In the genomic region with DNA sequence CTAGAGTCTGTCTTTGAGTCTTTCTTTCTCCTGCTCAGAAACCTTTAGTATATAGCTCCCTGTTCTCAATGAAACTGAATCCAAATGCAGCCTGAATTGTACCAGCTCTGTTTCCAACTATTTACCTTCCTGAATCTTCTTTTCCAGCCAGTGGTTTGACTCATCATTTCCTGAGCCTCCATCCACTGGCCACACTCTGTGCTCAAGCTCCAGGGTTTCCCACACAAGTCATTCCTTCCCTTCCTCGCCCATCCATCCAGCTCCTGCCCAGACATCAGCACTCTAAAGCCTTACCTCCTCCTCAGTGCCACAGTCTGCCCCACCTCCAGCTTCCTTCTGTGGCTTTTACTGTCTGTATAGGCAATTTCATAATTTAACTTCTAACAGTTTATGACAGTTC, we compare ENCODE assay signal across 17 cellular contexts.
DNase-seq lines count a peak whose midpoint lies in the region; ATAC-seq, FAIRE-seq and TF ChIP-seq lines count a peak whose summit lies in the region.
"Had no signal": no experiment of that assay in that cellular context is flagged by ENCODE, and none has a peak within 500 bp of the region (broad histone marks: within the 10 kb centered on the region; RNA-seq: fewer than 3 reads in every experiment).

No MANE protein-coding gene starts in this region.

- H3K27me3 ChIP-seq in endothelial cell of umbilical vein (ENCODE audit: control insufficient read depth in 2 of 2, insufficient read depth in 2 of 2, low read length in 2 of 2) (no peaks in the 10 kb centered on the region), osteoblast (ENCODE audit: insufficient read depth, low read length) (no peaks in the 10 kb centered on the region), gastroesophageal sphincter (no peaks in the 10 kb centered on the region), prostate gland (replicated peaks; ENCODE audit: insufficient read depth) (no peaks in the 10 kb centered on the region)

- H2AFZ ChIP-seq in endothelial cell of umbilical vein (ENCODE audit: low read depth, low read length), result no peak overlapping the region
- H2AFZ ChIP-seq in osteoblast (ENCODE audit: low read length), result no peak overlapping the region

- CTCF ChIA-PET in endothelial cell of umbilical vein (lab: Charles Lee), result interaction anchor here (0.6 to 1.4 kb wide), 10 partner anchors 32 to 1956 kb away, joined by 3 to 6 read pairs (median 4); no protein-coding TSS in a partner anchor

- no peak for ATAC-seq in gastroesophageal sphincter
- no peak for ATAC-seq in HG02610 (IDR thresholded peaks at IDR 0.05; ENCODE audit: unreplicated experiment)
- ATAC-seq: activated T-cell treated with anti-CD3 and anti-CD28 coated beads, Interleukin-2, amount 50 U/mL, for 4 hours had no signal

- no TSS peak for BruUV-seq in endothelial cell of umbilical vein (replicated peaks; lab: Mats Ljungman, UMichigan)

- peak; percentile 77 for DNase-seq in EH (ENCODE audit: low read depth)
- DNase-seq in RPMI7951 (ENCODE audit: low read depth), result peak; percentile 89
- DNase-seq in endothelial cell of umbilical vein (ENCODE audit: low read depth, low spot score), result peak; percentile 90
- peak; percentile 86 for DNase-seq in osteoblast (ENCODE audit: insufficient read length, low spot score, missing footprints)
- DNase-seq in prostate gland (ENCODE audit: low spot score), result no peak
- DNase-seq in NCI-H2107 (lab: John Stamatoyannopoulos, UW), result no peak
- DNase-seq: activated CD4-positive, alpha-beta T cell treated with anti-CD3 and anti-CD28 coated beads, Interleukin-2, amount 10 ng/mL, durations not matched to agents 7 days and 5 days; activated T-cell treated with anti-CD3 and anti-CD28 coated beads, Interleukin-2, amount 50 U/mL, for 4 hours; C1 segment of cervical spinal cord; DND-41; glutamatergic neuron; left cardiac atrium; NCI-H2171 treated with DMSO at 0.1 percent for 48 hours; stimulated activated CD4-positive, alpha-beta T cell treated with anti-CD3 and anti-CD28 coated beads, Interleukin-2, amount 100 ng/mL, for 24 hours; stimulated activated naive B cell treated with anti-CD40 and anti-IgM and Interleukin-4, amounts not matched to agents 10 μg/mL and 1 μg/mL and 100 μg/mL, for 72 hours had no signal

- peak overlapping the region; percentile 72 for H3K27ac ChIP-seq in endothelial cell of umbilical vein (ENCODE audit: insufficient read depth, low read depth, low read length)
- H3K27ac ChIP-seq in osteoblast (ENCODE audit: low read depth, low read length), result peak overlapping the region; percentile 68
- H3K27ac ChIP-seq in gastroesophageal sphincter, result no peak overlapping the region
- H3K27ac ChIP-seq in prostate gland, result no peak overlapping the region

- H3K9ac ChIP-seq in endothelial cell of umbilical vein (replicated peaks; ENCODE audit: extremely low read depth, insufficient read depth, low read length), result peak overlapping the region; percentile 39

- no peak for TF ChIP-seq EP300 in gastroesophageal sphincter (IDR thresholded peaks at IDR 0.05)

- POLR2A ChIA-PET in endothelial cell of umbilical vein (lab: Charles Lee), result no interaction called here

- no peaks in the 10 kb centered on the region for H3K79me2 ChIP-seq in endothelial cell of umbilical vein (ENCODE audit: control insufficient read depth, insufficient read depth, low read length)
- H3K79me2 ChIP-seq in osteoblast (ENCODE audit: insufficient read depth, low read length), result peaks cover 6% of the 10 kb centered on the region

- TF ChIP-seq CTCF in endothelial cell of umbilical vein (IDR thresholded peaks at IDR 0.05; ENCODE audit: extremely low read depth in 1 of 2, insufficient read depth in 1 of 2, low read depth in 1 of 2, low read length in 2 of 2), result no peak
- no peak for TF ChIP-seq CTCF in osteoblast (IDR thresholded peaks at IDR 0.05; ENCODE audit: extremely low read depth, low read depth, low read length)
- TF ChIP-seq CTCF in gastroesophageal sphincter (IDR thresholded peaks at IDR 0.05), result no peak
- TF ChIP-seq CTCF in prostate gland (IDR thresholded peaks at IDR 0.05), result no peak

- FAIRE-seq in endothelial cell of umbilical vein (lab: Jason Lieb, UNC), result peak; percentile 84

- peaks cover 48% of the 10 kb centered on the region for H3K4me1 ChIP-seq in endothelial cell of umbilical vein (ENCODE audit: control insufficient read depth, extremely low read depth, insufficient read depth, low read length)
- peaks cover 20% of the 10 kb centered on the region for H3K4me1 ChIP-seq in osteoblast (ENCODE audit: insufficient read depth, low read length)
- H3K4me1 ChIP-seq in gastroesophageal sphincter, result peaks cover 0 to 36% (median 0%) of the 10 kb centered on the region in 3 donors
- H3K4me1 ChIP-seq in prostate gland (replicated peaks), result no peaks in the 10 kb centered on the region

- dilution Hi-C loops in endothelial cell of umbilical vein (cut with MboI; ENCODE audit: extremely low pct_ligation_motif_present, low sequenced_read_pairs), result no loop called here

- no peaks in the 10 kb centered on the region for H4K20me1 ChIP-seq in endothelial cell of umbilical vein (replicated peaks; ENCODE audit: control insufficient read depth, extremely low read depth, insufficient read depth, low read length)
- H4K20me1 ChIP-seq in osteoblast (ENCODE audit: insufficient read depth, low read length), result no peaks in the 10 kb centered on the region

- H3K36me3 ChIP-seq in endothelial cell of umbilical vein (ENCODE audit: control insufficient read depth in 2 of 2, extremely low read depth in 1 of 2, insufficient read depth in 2 of 2, low read length in 2 of 2) (peaks cover 0 to 3% of the 10 kb centered on the region in 2 experiments), osteoblast (ENCODE audit: insufficient read depth, low read length) (peaks cover 8% of the 10 kb centered on the region), gastroesophageal sphincter (no peaks in the 10 kb centered on the region), prostate gland (no peaks in the 10 kb centered on the region)

- H3K9me3 ChIP-seq in endothelial cell of umbilical vein (replicated peaks; ENCODE audit: control insufficient read depth, insufficient read depth, low read length) (no peaks in the 10 kb centered on the region), osteoblast (ENCODE audit: low read depth, low read length) (no peaks in the 10 kb centered on the region), gastroesophageal sphincter (no peaks in the 10 kb centered on the region), prostate gland (no peaks in the 10 kb centered on the region)

- 80 to 86% methylated on average over 1 of the region's 1 CpG for WGBS in gastroesophageal sphincter (ENCODE audit: low coverage in 1 of 2), 2 donors
- WGBS in prostate gland, result 82% methylated on average over 1 of the region's 1 CpG

- H3K4me2 ChIP-seq in endothelial cell of umbilical vein (ENCODE audit: insufficient read depth, low read length), result peak overlapping the region; percentile 33
- H3K4me2 ChIP-seq in osteoblast (ENCODE audit: insufficient read depth, low read length), result no peak overlapping the region

- H3K4me3 ChIP-seq in endothelial cell of umbilical vein (replicated peaks in 1 of 3; ENCODE audit: insufficient read depth in 1 of 3, low read depth in 1 of 3, low read length in 3 of 3) (no peak overlapping the region), osteoblast (ENCODE audit: insufficient read depth, low read length) (no peak overlapping the region), gastroesophageal sphincter (no peak overlapping the region), prostate gland (no peak overlapping the region)

- TF ChIP-seq POLR2A in endothelial cell of umbilical vein (IDR thresholded peaks at IDR 0.05; ENCODE audit: low read depth, low read length) (no peak), gastroesophageal sphincter (IDR thresholded peaks at IDR 0.05) (no peak), prostate gland (IDR thresholded peaks at IDR 0.05) (no peak)

- no peaks in the 10 kb centered on the region for H3K9me1 ChIP-seq in endothelial cell of umbilical vein (replicated peaks; ENCODE audit: control insufficient read depth, extremely low read depth, insufficient read depth, low read length)

- intact Hi-C loops in endothelial cell of umbilical vein (cut with micrococcal nuclease) (loop anchor here (1.0 kb wide), 1 partner anchor 33 kb away; no protein-coding TSS in a partner anchor), prostate gland (cut with DNase I) (no loop called here)

TF ChIP-seq in endothelial cell of umbilical vein, 7 proteins besides CTCF, POLR2A, EP300 and RAD21:
- TF ChIP-seq JUN (IDR thresholded peaks at IDR 0.05; ENCODE audit: borderline replicate concordance, insufficient read depth, insufficient read length, low read depth) (peak; percentile 65), FOS (IDR thresholded peaks at IDR 0.05; ENCODE audit: borderline replicate concordance, insufficient read depth, low read length) (peak; percentile 90), EZH2 (IDR thresholded peaks at IDR 0.05; ENCODE audit: borderline replicate concordance, low read depth, low read length, severe bottlenecking) (no peak), MYC (IDR thresholded peaks at IDR 0.05; ENCODE audit: low read depth, low read length) (no peak), GATA2 (IDR thresholded peaks at IDR 0.05; ENCODE audit: insufficient read depth, insufficient read length, low read depth, low read length) (peak; percentile 29), POLR2AphosphoS5 (IDR thresholded peaks at IDR 0.05; ENCODE audit: insufficient read depth, low read depth, low read length) (peak; percentile 70)
- TF ChIP-seq, protein P1, sequence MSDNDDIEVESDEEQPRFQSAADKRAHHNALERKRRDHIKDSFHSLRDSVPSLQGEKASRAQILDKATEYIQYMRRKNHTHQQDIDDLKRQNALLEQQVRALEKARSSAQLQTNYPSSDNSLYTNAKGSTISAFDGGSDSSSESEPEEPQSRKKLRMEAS (IDR thresholded peaks at IDR 0.05; ENCODE audit: insufficient read depth, insufficient read length), result no peak

Comparison
In these comparisons a context has a peak if more than half of its experiments do, and no peak if none do; other contexts are left out.
1. DNase-seq: peak in EH (single experiment), RPMI7951 (single experiment), endothelial cell of umbilical vein (single experiment) and osteoblast (single experiment); none in prostate gland (single experiment) and NCI-H2107 (single experiment).
2. H3K27ac ChIP-seq: peak in endothelial cell of umbilical vein (single experiment) and osteoblast (single experiment); none in gastroesophageal sphincter (0 of 4) and prostate gland (0 of 2).